ENCODE assay signal across 9 cellular contexts in the genomic region with DNA sequence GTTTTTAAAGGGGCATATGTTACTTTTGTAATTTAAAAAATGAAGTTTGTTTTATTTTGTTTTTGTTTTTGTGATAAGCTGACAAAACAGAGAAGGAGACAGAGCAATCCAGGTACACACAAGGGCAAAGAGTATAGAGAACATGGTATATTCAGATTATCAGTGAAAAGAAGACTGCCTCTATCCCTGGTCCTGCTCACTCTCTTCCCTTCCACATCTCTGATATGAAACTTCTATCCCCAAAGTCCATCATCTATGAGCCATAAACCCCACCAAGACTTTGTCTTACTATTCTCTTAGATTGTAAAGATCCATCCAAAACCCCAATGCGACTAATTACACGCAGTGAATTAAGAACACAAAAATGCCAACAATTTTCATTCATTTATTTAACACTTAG.
"Had no signal": no experiment of that assay in that cellular context is flagged by ENCODE, and none has a peak within 500 bp of the region (broad histone marks: within the 10 kb centered on the region; RNA-seq: fewer than 3 reads in every experiment).

No MANE protein-coding gene starts in this region.

- ATAC-seq: GM23338 had no signal

- H3K4me3 ChIP-seq: GM23338, HAP-1, K562 had no signal

- H2AFZ ChIP-seq: GM23338 had no signal

- H3K27ac ChIP-seq: HL-60 had no signal

- H3K9me3 ChIP-seq: HAP-1 had no signal

- DNase-seq: H7, HFFc6, IMR-90, KG1 had no signal

- H3K36me3 ChIP-seq: HAP-1 had no signal

- FAIRE-seq: H1, K562 had no signal

- H3K4me2 ChIP-seq: GM23338 had no signal
